In the genomic region with DNA sequence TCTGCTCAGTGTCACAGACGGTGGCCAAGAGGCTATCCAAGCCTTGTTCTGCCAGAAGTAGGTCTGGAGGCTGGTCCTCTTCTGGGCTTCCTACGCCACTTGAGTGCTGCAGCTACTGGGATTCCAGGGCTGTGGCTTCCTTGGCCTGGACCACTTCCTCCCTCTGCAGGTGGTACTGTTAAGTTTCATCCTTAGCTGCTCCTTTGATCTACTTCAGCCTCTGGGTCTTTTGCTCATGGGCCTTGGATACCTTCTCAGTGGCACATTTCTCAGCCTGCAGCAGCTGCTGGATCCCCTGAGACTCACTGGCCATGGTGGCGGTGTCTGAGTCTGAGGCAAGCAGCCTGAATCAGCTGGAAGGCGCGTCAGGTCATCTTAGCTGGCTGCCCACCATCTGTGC, we compare ENCODE assay signal across 9 cellular contexts. TPM values are rescaled to one million over a fixed set of nuclear protein-coding genes. Genes with fewer than 3 reads are reported as not detected.
DNase-seq lines count a peak whose midpoint lies in the region; ATAC-seq and TF ChIP-seq lines count a peak whose summit lies in the region.
"Had no signal": no experiment of that assay in that cellular context is flagged by ENCODE, and none has a peak within 500 bp of the region (broad histone marks: within the 10 kb centered on the region; RNA-seq: fewer than 3 reads in every experiment).

No MANE protein-coding gene starts in this region.

- H3K4me3 ChIP-seq in IMR-90 (ENCODE audit: insufficient read depth, low read depth, low read length) (no peak overlapping the region), mesendoderm (ENCODE audit: low read length) (no peak overlapping the region), Peyer's patch (no peak overlapping the region)

- no peak overlapping the region for H2AFZ ChIP-seq in IMR-90 (replicated peaks; ENCODE audit: low read length, poor library complexity)

- H2AK9ac ChIP-seq in IMR-90 (replicated peaks; ENCODE audit: low read depth, low read length, poor library complexity): peak overlapping the region; percentile 24

- H3K9me1 ChIP-seq in IMR-90 (ENCODE audit: insufficient read depth, low read length): peaks cover 3% of the 10 kb centered on the region; the same call in 1 of the 2 replicates

- TF ChIP-seq RAD21 in IMR-90 (IDR thresholded peaks at IDR 0.05; ENCODE audit: low read length): peak; percentile 4; the same call in 1 of the 2 replicates

- H2BK20ac ChIP-seq in IMR-90 (ENCODE audit: low read depth, low read length): no peak overlapping the region

- H4K91ac ChIP-seq in IMR-90 (ENCODE audit: insufficient read depth, low read depth, low read length): no peak overlapping the region

- H2BK120ac ChIP-seq in IMR-90 (ENCODE audit: low read depth, low read length) (no peak overlapping the region), mesendoderm (ENCODE audit: low read depth, low read length) (no peak overlapping the region)

- peak overlapping the region in 3 of 5 experiments; percentile 14 to 54 (median 36) for H3K27ac Mint-ChIP-seq in brain

- H3K27me3 Mint-ChIP-seq in brain: no peaks in the 10 kb centered on the region

- ATAC-seq in IMR-90 (ENCODE audit: low read depth): no peak
- no peak for ATAC-seq in HG02884 (IDR thresholded peaks at IDR 0.05; ENCODE audit: unreplicated experiment)

- peaks cover 72% of the 10 kb centered on the region for H3K36me3 Mint-ChIP-seq in brain

- H4K8ac ChIP-seq in IMR-90 (ENCODE audit: low read depth in 2 of 2, low read length in 2 of 2): no peak overlapping the region
- H4K8ac ChIP-seq in mesendoderm (ENCODE audit: low read depth, low read length): no peak overlapping the region

- H3K9ac ChIP-seq in IMR-90 (ENCODE audit: low read depth, low read length) (no peak overlapping the region), mesendoderm (ENCODE audit: low read length) (no peak overlapping the region)

- H3K23ac ChIP-seq in IMR-90 (ENCODE audit: low read depth, low read length): no peak overlapping the region
- H3K23ac ChIP-seq in mesendoderm (ENCODE audit: low read length): no peak overlapping the region

- H4K20me1 ChIP-seq in IMR-90 (ENCODE audit: insufficient read depth, low read length): peaks cover 26% of the 10 kb centered on the region

- TF ChIP-seq POLR2A in IMR-90 (IDR thresholded peaks at IDR 0.05; ENCODE audit: low read depth, low read length) (no peak), Peyer's patch (IDR thresholded peaks at IDR 0.05) (no peak)

- dilution Hi-C loops in IMR-90 (cut with HindIII; ENCODE audit: low sequenced_read_pairs, unreplicated experiment): no loop called here

- H3K4me2 ChIP-seq in IMR-90 (ENCODE audit: low read depth, low read length) (no peak overlapping the region), mesendoderm (ENCODE audit: low read length) (no peak overlapping the region)

- peak overlapping the region in 1 of 5 experiments; percentile 70 for H3K4me3 Mint-ChIP-seq in brain

- no peak overlapping the region for H3K56ac ChIP-seq in IMR-90 (ENCODE audit: extremely low read depth, insufficient read depth, low read length)
- no peak overlapping the region for H3K56ac ChIP-seq in mesendoderm (ENCODE audit: low read length)

- in situ Hi-C loops in IMR-90 (cut with MboI; ENCODE audit: low sequenced_read_pairs): no loop called here

- intact Hi-C loops in IMR-90 (cut with micrococcal nuclease): loop anchor here (5.0 kb wide), 1 partner anchor 49 kb away; no protein-coding TSS in a partner anchor

- H3K9me3 ChIP-seq in IMR-90 (ENCODE audit: control insufficient read depth, insufficient read depth, low read length): no peaks in the 10 kb centered on the region
- no peaks in the 10 kb centered on the region for H3K9me3 ChIP-seq in Peyer's patch

- H3K79me1 ChIP-seq in IMR-90 (ENCODE audit: low read depth in 1 of 2, low read length in 2 of 2) (peaks cover 28 to 45% of the 10 kb centered on the region in 2 experiments), mesendoderm (ENCODE audit: low read length) (no peaks in the 10 kb centered on the region)

- no peaks in the 10 kb centered on the region for H3K9me3 Mint-ChIP-seq in brain

- H3K27me3 ChIP-seq in IMR-90 (ENCODE audit: control insufficient read depth, insufficient read depth, low read length): no peaks in the 10 kb centered on the region
- no peaks in the 10 kb centered on the region for H3K27me3 ChIP-seq in mesendoderm (ENCODE audit: insufficient read depth, low read length, poor library complexity)
- no peaks in the 10 kb centered on the region for H3K27me3 ChIP-seq in Peyer's patch

- H3K14ac ChIP-seq in IMR-90 (replicated peaks; ENCODE audit: low read depth, low read length): no peak overlapping the region

- H3K4me1 ChIP-seq in IMR-90 (ENCODE audit: control insufficient read depth, insufficient read depth, low read length) (peaks cover 3% of the 10 kb centered on the region), mesendoderm (ENCODE audit: control insufficient read depth, low read depth, low read length) (no peaks in the 10 kb centered on the region), Peyer's patch (no peaks in the 10 kb centered on the region)

- H3K36me3 ChIP-seq in IMR-90 (ENCODE audit: control insufficient read depth, insufficient read depth, low read length): peaks cover 31% of the 10 kb centered on the region
- H3K36me3 ChIP-seq in mesendoderm (ENCODE audit: control insufficient read depth, insufficient read depth, low read length): peaks cover 7% of the 10 kb centered on the region
- peaks cover 0 to 64% (median 0%) of the 10 kb centered on the region in 3 donors for H3K36me3 ChIP-seq in Peyer's patch

- no TSS peak for BruUV-seq in IMR-90 (replicated peaks; lab: Mats Ljungman, UMichigan)

- TF ChIP-seq CTCF in IMR-90 (conservative IDR thresholded peaks at IDR 0.05; ENCODE audit: low read depth, low read length): peak; percentile 19; the same call in 1 of the 2 replicates
- peak; percentile 20 to 28 for TF ChIP-seq CTCF in brain (conservative IDR thresholded peaks at IDR 0.05)
- no peak for TF ChIP-seq CTCF in Peyer's patch (IDR thresholded peaks at IDR 0.05)

- no peaks in the 10 kb centered on the region for H3K79me2 ChIP-seq in mesendoderm (ENCODE audit: control insufficient read depth, insufficient read depth, low read length)

- WGBS in IMR-90 (ENCODE audit: extremely low coverage in 2 of 2, insufficient read length in 1 of 2), 2 experiments: 100% methylated on average over 1 of the region's 5 CpGs; no CpG with 5 or more reads in 1 of the 2 experiments
- no CpG with 5 or more reads among the region's 5 CpGs for WGBS in mesendoderm (ENCODE audit: extremely low coverage, insufficient coverage, low lambda C conversion rate)

- H3K4me1 Mint-ChIP-seq in brain: peaks cover 5% of the 10 kb centered on the region

- H3K4ac ChIP-seq in IMR-90 (ENCODE audit: low read depth, low read length): no peak overlapping the region
- H3K4ac ChIP-seq in mesendoderm (ENCODE audit: low read depth, low read length): no peak overlapping the region

- H3K27ac ChIP-seq in IMR-90 (ENCODE audit: insufficient read depth, low read length): no peak overlapping the region
- no peak overlapping the region for H3K27ac ChIP-seq in mesendoderm (ENCODE audit: low read depth, low read length)
- H3K27ac ChIP-seq in Peyer's patch: no peak overlapping the region

- CTCF ChIA-PET in IMR-90 (lab: Yijun Ruan, JAX): no interaction called here

- H4K5ac ChIP-seq in IMR-90 (ENCODE audit: low read depth, low read length) (no peak overlapping the region), mesendoderm (ENCODE audit: low read length) (no peak overlapping the region)

- no peak overlapping the region for H2BK5ac ChIP-seq in IMR-90 (ENCODE audit: low read depth, low read length, poor library complexity, severe bottlenecking)
- no peak overlapping the region for H2BK5ac ChIP-seq in mesendoderm (ENCODE audit: low read length)

- H3K18ac ChIP-seq in IMR-90 (ENCODE audit: low read depth, low read length) (no peak overlapping the region), mesendoderm (ENCODE audit: low read length) (no peak overlapping the region)

- POLR2A ChIA-PET in IMR-90 (lab: Charles Lee; ENCODE audit: unreplicated experiment): no interaction called here

- H2BK15ac ChIP-seq in IMR-90 (ENCODE audit: low read depth, low read length) (no peak overlapping the region), mesendoderm (replicated peaks; ENCODE audit: low read depth) (no peak overlapping the region)

- H2AK5ac ChIP-seq in IMR-90 (ENCODE audit: low read depth, low read length): no peak overlapping the region
- H2AK5ac ChIP-seq in mesendoderm (ENCODE audit: low read length): no peak overlapping the region

- DNase-seq in D341Med (ENCODE audit: low spot score) (peak; percentile 53), IMR-90 (peak; percentile 8), mesendoderm (peak; percentile 81), H4 (ENCODE audit: low spot score) (no peak), Peyer's patch (no peak), kidney tubule cell (ENCODE audit: low spot score) (no peak)
- DNase-seq: SHP77 treated with DMSO at 0.1 percent for 48 hours had no signal

TF ChIP-seq in IMR-90, 13 proteins besides CTCF, POLR2A, EP300 and RAD21:
- TF ChIP-seq FOS (IDR thresholded peaks at IDR 0.05; ENCODE audit: low read depth, low read length) (no peak), NFE2L2 (IDR thresholded peaks at IDR 0.05; ENCODE audit: low read depth, low read length) (no peak), MXI1 (IDR thresholded peaks at IDR 0.05; ENCODE audit: borderline replicate concordance, low read depth, low read length) (no peak), SMC3 (IDR thresholded peaks at IDR 0.05; ENCODE audit: low read depth, low read length) (no peak)

RNA-seq across cellular contexts. Expression of a gene that starts 10.3 kb away (rescaled TPM):
- 49.1 and 53.3 TPM in 2 replicates for total RNA-seq in IMR-90 (2012; rRNA removed)
- polyA plus RNA-seq in IMR-90 (2012; rRNA removed): 35.1 and 41.4 TPM in 2 replicates
- polyA plus RNA-seq in IMR-90 (2012; cell fraction: cytosol; rRNA removed): 25.0 and 35.4 TPM in 2 replicates
- polyA plus RNA-seq in IMR-90 (2012; cell fraction: nucleus; rRNA removed; ENCODE audit: low replicate concordance): 19.0 and 52.8 TPM in 2 replicates
- polyA plus RNA-seq in brain (ENCODE audit: insufficient read depth, low read depth, low replicate concordance): 41.0 TPM
- polyA plus RNA-seq in mesendoderm (2013, experiment 1 of 2): 33.3 TPM
- 31.8 TPM for polyA plus RNA-seq in mesendoderm (2013, experiment 2 of 2)
- 57.9 and 61.4 TPM in 2 replicates for total RNA-seq in H4 (2014; rRNA removed; shearing (Covaris generic))
- total RNA-seq in Peyer's patch: 10 to 100 TPM; 36.9 to 88.3 (median 56.8) TPM

RNA-seq across cellular contexts. Expression of a gene that starts 18.3 kb away (rescaled TPM):
- 4.2 and 4.3 TPM in 2 replicates for total RNA-seq in IMR-90 (2012; rRNA removed)
- 8.1 and 8.9 TPM in 2 replicates for polyA plus RNA-seq in IMR-90 (2012; rRNA removed)
- polyA plus RNA-seq in IMR-90 (2012; cell fraction: cytosol; rRNA removed): 3.1 and 6.5 TPM in 2 replicates
- polyA plus RNA-seq in IMR-90 (2012; cell fraction: nucleus; rRNA removed; ENCODE audit: low replicate concordance): 7.3 and 16.5 TPM in 2 replicates
- 42.4 TPM for polyA plus RNA-seq in brain (ENCODE audit: insufficient read depth, low read depth, low replicate concordance)
- 0.60 TPM for polyA plus RNA-seq in mesendoderm (2013, experiment 1 of 2)
- polyA plus RNA-seq in mesendoderm (2013, experiment 2 of 2): 0.77 TPM
- total RNA-seq in H4 (2014; rRNA removed; shearing (Covaris generic)): 0.81 and 3.2 TPM in 2 replicates
- 10 to 100 TPM; 16.5 to 64.2 (median 42.3) TPM for total RNA-seq in Peyer's patch

Comparison
In these comparisons a context has a peak if more than half of its experiments do, and no peak if none do; other contexts are left out.
1. DNase-seq: peak in D341Med (single experiment), IMR-90 (single experiment) and mesendoderm (single experiment); none in H4 (single experiment), Peyer's patch (0 of 3) and kidney tubule cell (single experiment).
2. CTCF ChIP-seq: peak in IMR-90 (single experiment) and brain (2 of 2); none in Peyer's patch (0 of 6).